Comparison of ENCODE assay signal across 9 cellular contexts in genomic region chr14:103207038-103207403, GRCh38.
DNase-seq lines count a peak whose midpoint lies in the region; ATAC-seq, FAIRE-seq and TF ChIP-seq lines count a peak whose summit lies in the region.
"Had no signal": no experiment of that assay in that cellular context is flagged by ENCODE, and none has a peak within 500 bp of the region (broad histone marks: within the 10 kb centered on the region; RNA-seq: fewer than 3 reads in every experiment).

No MANE protein-coding gene starts in this region.

- H3K9me3 ChIP-seq in neural progenitor cell (ENCODE audit: low read depth) = no peaks in the 10 kb centered on the region

- peaks cover 14% of the 10 kb centered on the region for H3K36me3 Mint-ChIP-seq in glutamatergic neuron (ENCODE audit: unreplicated experiment)
- H3K36me3 Mint-ChIP-seq in neural progenitor cell = peaks cover 2% of the 10 kb centered on the region
- H3K36me3 Mint-ChIP-seq in activated T-helper 1 cell treated with anti-CD3 and anti-CD28 coated beads, Interleukin-12 subunit alpha, Interleukin-12 subunit beta, Interleukin-2, Interleukin-4 antibody, amounts not matched to agents 30 ng/mL and 10 ng/mL and 1 ng/mL, durations not matched to agents 14 hours and 24 hours and 36 hours (ENCODE audit: low read depth) = peaks cover 2% of the 10 kb centered on the region
- no peaks in the 10 kb centered on the region for H3K36me3 Mint-ChIP-seq in endothelial cell (ENCODE audit: low read depth, unreplicated experiment)

- H3K36me3 ChIP-seq in neural progenitor cell = no peaks in the 10 kb centered on the region

- no peaks in the 10 kb centered on the region for H3K79me2 ChIP-seq in neural progenitor cell (ENCODE audit: low read depth)

- H3K4me1 Mint-ChIP-seq in glutamatergic neuron (ENCODE audit: low read depth, unreplicated experiment) (peaks cover 1% of the 10 kb centered on the region), neural progenitor cell (peaks cover 12% of the 10 kb centered on the region), endothelial cell (ENCODE audit: unreplicated experiment) (no peaks in the 10 kb centered on the region)
- H3K4me1 Mint-ChIP-seq in activated T-helper 1 cell treated with anti-CD3 and anti-CD28 coated beads, Interleukin-12 subunit alpha, Interleukin-12 subunit beta, Interleukin-2, Interleukin-4 antibody, amounts not matched to agents 30 ng/mL and 10 ng/mL and 1 ng/mL, durations not matched to agents 14 hours and 24 hours and 36 hours (ENCODE audit: low read depth) = no peaks in the 10 kb centered on the region

- no peaks in the 10 kb centered on the region for H3F3A ChIP-seq in neural progenitor cell (ENCODE audit: low read depth)

- H3K4me1 ChIP-seq in neural progenitor cell = no peaks in the 10 kb centered on the region

- H3K27ac Mint-ChIP-seq in glutamatergic neuron (ENCODE audit: unreplicated experiment) = no peak overlapping the region
- no peak overlapping the region for H3K27ac Mint-ChIP-seq in neural progenitor cell
- no peak overlapping the region for H3K27ac Mint-ChIP-seq in activated T-helper 1 cell treated with anti-CD3 and anti-CD28 coated beads, Interleukin-12 subunit alpha, Interleukin-12 subunit beta, Interleukin-2, Interleukin-4 antibody, amounts not matched to agents 30 ng/mL and 10 ng/mL and 1 ng/mL, durations not matched to agents 14 hours and 24 hours and 36 hours
- no peak overlapping the region for H3K27ac Mint-ChIP-seq in endothelial cell (ENCODE audit: unreplicated experiment)

- ATAC-seq in GM21360 (IDR thresholded peaks at IDR 0.05; ENCODE audit: unreplicated experiment) = no peak
- ATAC-seq in GM21367 (IDR thresholded peaks at IDR 0.05; ENCODE audit: unreplicated experiment) = no peak

- no peak for TF ChIP-seq CTCF in glutamatergic neuron (IDR thresholded peaks at IDR 0.05; ENCODE audit: partially characterized antibody, unreplicated experiment)
- no peak for TF ChIP-seq CTCF in neural progenitor cell (IDR thresholded peaks at IDR 0.05)
- TF ChIP-seq CTCF in endothelial cell (IDR thresholded peaks at IDR 0.05; ENCODE audit: unreplicated experiment) = no peak

- DNase-seq in AG08396 (ENCODE audit: low spot score) (peak; percentile 76), RCC 7860 (ENCODE audit: low spot score) (peak; percentile 71), glutamatergic neuron (peak; percentile 50), neural progenitor cell (ENCODE audit: low spot score) (peak; percentile 66), endothelial cell (ENCODE audit: low spot score) (no peak)
- no peak for DNase-seq in activated T-helper 1 cell treated with anti-CD3 and anti-CD28 coated beads, Interleukin-12 subunit alpha, Interleukin-12 subunit beta, Interleukin-2, Interleukin-4 antibody, amounts not matched to agents 30 ng/mL and 10 ng/mL and 1 ng/mL, durations not matched to agents 14 hours and 24 hours and 36 hours (ENCODE audit: low spot score)
- DNase-seq: DMS 273 treated with DMSO at 0.1 percent for 48 hours had no signal

- H3K9ac ChIP-seq in neural progenitor cell = no peak overlapping the region

- H3K4me2 ChIP-seq in neural progenitor cell = peak overlapping the region; percentile 77

- H3K27me3 ChIP-seq in neural progenitor cell = peaks cover 45% of the 10 kb centered on the region

- no peak overlapping the region for H3K27ac ChIP-seq in neural progenitor cell

- H3K4me3 Mint-ChIP-seq in glutamatergic neuron (ENCODE audit: unreplicated experiment) (peak overlapping the region; percentile 70), neural progenitor cell (peak overlapping the region; percentile 77), endothelial cell (ENCODE audit: unreplicated experiment) (no peak overlapping the region)
- no peak overlapping the region for H3K4me3 Mint-ChIP-seq in activated T-helper 1 cell treated with anti-CD3 and anti-CD28 coated beads, Interleukin-12 subunit alpha, Interleukin-12 subunit beta, Interleukin-2, Interleukin-4 antibody, amounts not matched to agents 30 ng/mL and 10 ng/mL and 1 ng/mL, durations not matched to agents 14 hours and 24 hours and 36 hours

- H3K9me3 Mint-ChIP-seq in glutamatergic neuron (ENCODE audit: unreplicated experiment) (peaks cover 3% of the 10 kb centered on the region), neural progenitor cell (peaks cover 18% of the 10 kb centered on the region), endothelial cell (ENCODE audit: unreplicated experiment) (peaks cover 6% of the 10 kb centered on the region)
- H3K9me3 Mint-ChIP-seq in activated T-helper 1 cell treated with anti-CD3 and anti-CD28 coated beads, Interleukin-12 subunit alpha, Interleukin-12 subunit beta, Interleukin-2, Interleukin-4 antibody, amounts not matched to agents 30 ng/mL and 10 ng/mL and 1 ng/mL, durations not matched to agents 14 hours and 24 hours and 36 hours = peaks cover 17% of the 10 kb centered on the region

- no peak for FAIRE-seq in RCC 7860 (lab: Jason Lieb, UNC)

- H3K27me3 Mint-ChIP-seq in glutamatergic neuron (ENCODE audit: unreplicated experiment) (peaks cover 4% of the 10 kb centered on the region), neural progenitor cell (ENCODE audit: insufficient read depth, low read depth) (peaks cover 28% of the 10 kb centered on the region), endothelial cell (ENCODE audit: unreplicated experiment) (peaks cover 5% of the 10 kb centered on the region)
- peaks cover 31% of the 10 kb centered on the region for H3K27me3 Mint-ChIP-seq in activated T-helper 1 cell treated with anti-CD3 and anti-CD28 coated beads, Interleukin-12 subunit alpha, Interleukin-12 subunit beta, Interleukin-2, Interleukin-4 antibody, amounts not matched to agents 30 ng/mL and 10 ng/mL and 1 ng/mL, durations not matched to agents 14 hours and 24 hours and 36 hours (ENCODE audit: insufficient read depth)

- H2AFZ ChIP-seq in neural progenitor cell (replicated peaks) = peak overlapping the region; percentile 98

- H3K4me3 ChIP-seq in neural progenitor cell = peak overlapping the region; percentile 57

- intact Hi-C loops in activated T-helper 1 cell treated with anti-CD3 and anti-CD28 coated beads, Interleukin-12 subunit alpha, Interleukin-12 subunit beta, Interleukin-2, Interleukin-4 antibody, amounts not matched to agents 30 ng/mL and 10 ng/mL and 1 ng/mL, durations not matched to agents 14 hours and 24 hours and 36 hours (cut with micrococcal nuclease) = no loop called here

- H4K20me1 ChIP-seq in neural progenitor cell (ENCODE audit: low read depth) = no peaks in the 10 kb centered on the region

Comparison
In these comparisons a context has a peak if more than half of its experiments do, and no peak if none do; other contexts are left out.
1. DNase-seq: peak in AG08396 (single experiment), RCC 7860 (single experiment), glutamatergic neuron (single experiment) and neural progenitor cell (single experiment); none in activated T-helper 1 cell treated with anti-CD3 and anti-CD28 coated beads, Interleukin-12 subunit alpha, Interleukin-12 subunit beta, Interleukin-2, Interleukin-4 antibody, amounts not matched to agents 30 ng/mL and 10 ng/mL and 1 ng/mL, durations not matched to agents 14 hours and 24 hours and 36 hours (single experiment) and endothelial cell (single experiment).
2. H3K4me3 Mint-ChIP-seq: peak in glutamatergic neuron (single experiment) and neural progenitor cell (single experiment); none in activated T-helper 1 cell treated with anti-CD3 and anti-CD28 coated beads, Interleukin-12 subunit alpha, Interleukin-12 subunit beta, Interleukin-2, Interleukin-4 antibody, amounts not matched to agents 30 ng/mL and 10 ng/mL and 1 ng/mL, durations not matched to agents 14 hours and 24 hours and 36 hours (single experiment) and endothelial cell (single experiment).